ENCODE assay signal across 8 cellular contexts in genomic region chr2:102736607-102737409, GRCh38. TPM values are rescaled to one million over a fixed set of nuclear protein-coding genes. Genes with fewer than 3 reads are reported as not detected.
A peak's percentile ranks its signal among the peaks of the same experiment; 100 is the strongest.
DNase-seq lines count a peak whose midpoint lies in the region; ATAC-seq, FAIRE-seq and TF ChIP-seq lines count a peak whose summit lies in the region.

No MANE protein-coding gene starts in this region.

- H3K27me3 Mint-ChIP-seq in WTC11 (ENCODE audit: low read depth) = no peaks in the 10 kb centered on the region

- H3K4me3 Mint-ChIP-seq in WTC11 = peak overlapping the region; percentile 96

- TF ChIP-seq CTCF in A549 (IDR thresholded peaks at IDR 0.05) = no peak
- TF ChIP-seq CTCF in WTC11 (IDR thresholded peaks at IDR 0.05) = no peak

- no peak for TF ChIP-seq EP300 in A549 (IDR thresholded peaks at IDR 0.05)

- CTCF ChIA-PET in A549 (lab: Yijun Ruan, JAX) = interaction anchor here (0.9 to 3.7 kb wide), 8 partner anchors 11 to 271 kb away, joined by 3 to 21 read pairs (median 4); partner anchors contain the start of gene SLC9A4
- CTCF ChIA-PET in WTC11 (lab: Charles Lee) = interaction anchor here (1.1 to 4.4 kb wide), 8 partner anchors 14 to 496 kb away, joined by 3 to 43 read pairs (median 4); no protein-coding TSS in a partner anchor

- peak overlapping the region; percentile 91 for H3K4me3 ChIP-seq in A549

- POLR2A ChIA-PET in A549 (lab: Yijun Ruan, JAX) = no interaction called here
- POLR2A ChIA-PET in WTC11 (lab: Charles Lee) = no interaction called here

- FAIRE-seq in A549 (lab: Jason Lieb, UNC) = no peak

- ATAC-seq in A549 = peak; percentile 97 to 99
- ATAC-seq in GM18505 (IDR thresholded peaks at IDR 0.05; ENCODE audit: unreplicated experiment) = peak; percentile 94
- ATAC-seq in HG02938 (IDR thresholded peaks at IDR 0.05; ENCODE audit: unreplicated experiment) = peak; percentile 81
- ATAC-seq in WTC11 = peak; percentile 93

- peak overlapping the region; percentile 90 to 93 for H3K27ac ChIP-seq in A549
- H3K27ac ChIP-seq in caudate nucleus (ENCODE audit: low read depth, low read length) = no peak overlapping the region

- H3K4me2 ChIP-seq in A549 = peak overlapping the region; percentile 87

- H3K36me3 Mint-ChIP-seq in WTC11 = peaks cover 1% of the 10 kb centered on the region

- no peaks in the 10 kb centered on the region for H3K9me3 Mint-ChIP-seq in WTC11

- H3K9me3 ChIP-seq in A549 = no peaks in the 10 kb centered on the region

- peak; percentile 68 for DNase-seq in A549 (ENCODE audit: low read depth in 1 of 2, low spot score in 1 of 2)
- peak; percentile 24 for DNase-seq in NCI-H2029 treated with DMSO at 0.1 percent for 48 hours (lab: John Stamatoyannopoulos, UW)
- peak; percentile 88 for DNase-seq in WTC11 (ENCODE audit: low spot score)
- peak in 58 of 61 donors; percentile 10 to 83 (median 54) for DNase-seq in caudate nucleus (lab: John Stamatoyannopoulos, UW)
- DNase-seq in islet precursor cell = peak; percentile 91
- DNase-seq in stimulated activated CD4-positive, alpha-beta T cell treated with anti-CD3 and anti-CD28 coated beads, Interleukin-15, amount 100 ng/mL, for 1 hour (ENCODE audit: low read depth in 1 of 2, low spot score in 1 of 2) = peak; percentile 74 to 88

- peaks cover 19% of the 10 kb centered on the region for H3K4me1 Mint-ChIP-seq in WTC11

- H3K4me1 ChIP-seq in A549 = peaks cover 12% of the 10 kb centered on the region; the same call in 2 of the 3 replicates

- no peak for TF ChIP-seq RAD21 in A549 (conservative IDR thresholded peaks at IDR 0.05 in 1 of 2, IDR thresholded peaks at IDR 0.05 in 1 of 2)

- H3K27ac Mint-ChIP-seq in WTC11 = 0 out of 2 replicates have a peak overlapping the region, but pooled peaks have one; percentile 32

- 2% methylated on average over 21 of the region's 41 CpGs for WGBS in A549 (ENCODE audit: missing lambda C conversion rate)

- peak; percentile 97 for TF ChIP-seq POLR2A in A549 (IDR thresholded peaks at IDR 0.05; ENCODE audit: low read length)
- TF ChIP-seq POLR2A in GM18505 (IDR thresholded peaks at IDR 0.05; ENCODE audit: borderline replicate concordance, extremely low read depth, insufficient read depth, insufficient read length) = peak; percentile 89

TF ChIP-seq in A549, 52 proteins besides CTCF, POLR2A, EP300 and RAD21 (continues in another document):
- no peak for TF ChIP-seq EHF (CRISPR knock-in tag; IDR thresholded peaks at IDR 0.05)
- no peak for TF ChIP-seq HDAC2 (IDR thresholded peaks at IDR 0.05)
- no peak for TF ChIP-seq FOXS1 (CRISPR knock-in tag; IDR thresholded peaks at IDR 0.05)
- TF ChIP-seq PBX3 (IDR thresholded peaks at IDR 0.05) = no peak
- TF ChIP-seq CBX2 (IDR thresholded peaks at IDR 0.05; ENCODE audit: borderline replicate concordance, low read depth) = no peak
- no peak for TF ChIP-seq MAZ (IDR thresholded peaks at IDR 0.05; ENCODE audit: borderline replicate concordance, low read depth, low read length)
- TF ChIP-seq BCL3 (IDR thresholded peaks at IDR 0.05) = peak; percentile 86; the same call in 2 of the 3 replicates
- TF ChIP-seq HOXB5 (CRISPR knock-in tag; IDR thresholded peaks at IDR 0.05) = no peak
- peak; percentile 68; the same call in 1 of the 2 replicates for TF ChIP-seq CHD4 (IDR thresholded peaks at IDR 0.05; ENCODE audit: borderline replicate concordance)
- peak; percentile 65; the same call in 1 of the 2 replicates for TF ChIP-seq E2F6 (IDR thresholded peaks at IDR 0.05; ENCODE audit: borderline replicate concordance, low read depth)
- TF ChIP-seq KDM1A (IDR thresholded peaks at IDR 0.05; ENCODE audit: low read depth) = no peak

TF ChIP-seq in WTC11, 78 proteins besides CTCF, POLR2A, EP300 and RAD21:
- TF ChIP-seq FOXK1 (CRISPR knock-in tag; IDR thresholded peaks at IDR 0.05) (peak; percentile 28; the same call in 1 of the 2 replicates), E2F5 (CRISPR knock-in tag; IDR thresholded peaks at IDR 0.05) (peak; percentile 52; the same call in 1 of the 2 replicates), FOXP1 (CRISPR knock-in tag; IDR thresholded peaks at IDR 0.05; ENCODE audit: borderline replicate concordance) (no peak), SP1 (CRISPR knock-in tag; conservative IDR thresholded peaks at IDR 0.05) (peak; percentile 67), ETV6 (CRISPR knock-in tag; IDR thresholded peaks at IDR 0.05) (peak; percentile 81), FOXP4 (CRISPR knock-in tag; IDR thresholded peaks at IDR 0.05) (peak; percentile 60; the same call in 1 of the 2 replicates), SMAD4 (CRISPR knock-in tag; IDR thresholded peaks at IDR 0.05) (no peak)
TF ChIP-seq in WTC11: peak in this region for 5.

RNA-seq across cellular contexts. Expression of gene TMEM182, which starts 25.0 kb away (rescaled TPM):
- polyA plus RNA-seq in A549 (2011; rRNA removed) (13.1 and 13.8 TPM in 2 replicates), A549 (2017; fragmentation: RNase III; extraction: RNeasy Plus Mini Kit Qiagen cat#74134 plus additional on column Dnase treatment) (5.3 to 5.7 TPM (median 5.4 TPM) in 3 replicates)
- 2.9 and 3.2 TPM in 2 replicates for polyA plus RNA-seq in A549 (2012; cell fraction: cytosol; rRNA removed)
- 0.78 and 1.4 TPM in 2 replicates for polyA plus RNA-seq in A549 (2012; cell fraction: nucleus; rRNA removed)
- polyA minus RNA-seq in A549 (2011; rRNA and poly(A)+ RNA removed) = 6.2 and 10.5 TPM in 2 replicates
- total RNA-seq in WTC11 (2021) = 4.2 to 4.8 TPM (median 4.3 TPM) in 3 replicates

Comparison
In these comparisons a context has a peak if more than half of its experiments do, and no peak if none do; other contexts are left out.
1. DNase-seq: peak in every context shown above with its lines; median percentile 91 in islet precursor cell; 88 in WTC11; 81 in stimulated activated CD4-positive, alpha-beta T cell treated with anti-CD3 and anti-CD28 coated beads, Interleukin-15, amount 100 ng/mL, for 1 hour; 68 in A549; 54 in caudate nucleus; 24 in NCI-H2029 treated with DMSO at 0.1 percent for 48 hours.
2. Of the 8 proteins assayed by ChIP-seq in both WTC11 and A549: peak only in WTC11: none; only in A549: MAX; in both: none; in neither: 6; mixed calls (peak in some experiments, not most) for 1.